21 cellular contexts compared by ENCODE assay signal in the genomic region with DNA sequence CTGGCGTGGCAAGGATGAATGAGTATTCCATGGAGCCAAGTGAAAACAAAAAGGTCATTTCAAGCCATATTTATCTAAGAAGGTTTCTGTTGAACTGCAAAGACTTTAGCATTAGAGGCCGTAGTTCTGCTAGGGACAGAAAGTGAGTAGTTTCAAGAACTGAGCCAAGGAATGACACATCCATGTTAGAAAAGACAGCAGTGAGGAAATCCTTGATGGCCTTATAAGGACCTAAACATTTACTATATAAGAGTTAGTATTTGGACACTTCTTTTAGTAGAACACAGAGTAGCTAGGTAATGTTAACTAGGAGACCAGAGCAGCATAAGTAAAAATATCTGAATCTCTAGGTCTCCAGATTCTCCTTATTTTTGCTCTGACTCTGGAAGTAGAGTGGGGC.
"Had no signal": no experiment of that assay in that cellular context is flagged by ENCODE, and none has a peak within 500 bp of the region (broad histone marks: within the 10 kb centered on the region; RNA-seq: fewer than 3 reads in every experiment).

No MANE protein-coding gene starts in this region.

- ATAC-seq: activated naive CD4-positive, alpha-beta T cell treated with anti-CD3 and anti-CD28 coated beads, Interleukin-2, amount 50 U/mL, for 72 hours; activated T-helper 17 cell treated with anti-CD3 and anti-CD28 coated beads, Interleukin-2, amount 50 U/mL, for 72 hours; gastrocnemius medialis; natural killer cell treated with Interleukin-12 subunit alpha and Interleukin-12 subunit beta and Interleukin-15 and Interleukin-18, amount 100 ng/mL, for 72 hours; SK-N-SH treated with all-trans-retinoic acid at 6 μM for 48 hours; stimulated activated naive CD8-positive, alpha-beta T cell treated with anti-CD3 and anti-CD28 coated beads, Interleukin-15, Interleukin-2, amounts not matched to agents 100 U/mL and 50 U/mL, for 24 hours; T-cell had no signal

- H3K27me3 Mint-ChIP-seq: activated T-cell treated with anti-CD3 and anti-CD28 coated beads, Interleukin-2, amount 50 U/mL, for 24 hours; activated T-helper 17 cell treated with anti-CD3 and anti-CD28 coated beads, Interleukin-2, amount 50 U/mL, for 72 hours; dendritic cell treated with granulocyte-macrophage colony-stimulating factor and Interleukin-4, amounts not matched to agents 40 ng/mL and 50 ng/mL, for 4 days; natural killer cell treated with Interleukin-12 subunit alpha and Interleukin-12 subunit beta and Interleukin-15 and Interleukin-18, amount 100 ng/mL, for 72 hours; T-cell had no signal

- H3K27ac Mint-ChIP-seq: activated naive CD4-positive, alpha-beta T cell treated with anti-CD3 and anti-CD28 coated beads, Interleukin-2, amount 50 U/mL, for 72 hours; activated T-cell treated with anti-CD3 and anti-CD28 coated beads, Interleukin-2, amount 50 U/mL, for 24 hours; activated T-helper 17 cell treated with anti-CD3 and anti-CD28 coated beads, Interleukin-2, amount 50 U/mL, for 72 hours; dendritic cell treated with granulocyte-macrophage colony-stimulating factor and Interleukin-4, amounts not matched to agents 40 ng/mL and 50 ng/mL, for 4 days; memory B cell; natural killer cell treated with Interleukin-12 subunit alpha and Interleukin-12 subunit beta and Interleukin-15 and Interleukin-18, amount 100 ng/mL, for 72 hours; T-cell had no signal

- H3K9me3 ChIP-seq: adrenal gland, gastrocnemius medialis, neutrophil, ovary, prostate gland, tibial nerve had no signal

- H3K36me3 Mint-ChIP-seq: activated naive CD4-positive, alpha-beta T cell treated with anti-CD3 and anti-CD28 coated beads, Interleukin-2, amount 50 U/mL, for 72 hours; memory B cell; natural killer cell treated with Interleukin-12 subunit alpha and Interleukin-12 subunit beta and Interleukin-15 and Interleukin-18, amount 100 ng/mL, for 72 hours; T-cell had no signal

- H3K4me3 ChIP-seq: adrenal gland, gastrocnemius medialis, ovary, prostate gland, spleen, tibial nerve had no signal

- H3K4me3 Mint-ChIP-seq: activated T-cell treated with anti-CD3 and anti-CD28 coated beads, Interleukin-2, amount 50 U/mL, for 24 hours; activated T-helper 17 cell treated with anti-CD3 and anti-CD28 coated beads, Interleukin-2, amount 50 U/mL, for 72 hours; dendritic cell treated with granulocyte-macrophage colony-stimulating factor and Interleukin-4, amounts not matched to agents 40 ng/mL and 50 ng/mL, for 4 days; memory B cell; natural killer cell treated with Interleukin-12 subunit alpha and Interleukin-12 subunit beta and Interleukin-15 and Interleukin-18, amount 100 ng/mL, for 72 hours; T-cell had no signal

- H3K27me3 ChIP-seq: adrenal gland, gastrocnemius medialis, neutrophil, ovary, spleen, tibial nerve had no signal

- H3K9me3 Mint-ChIP-seq: activated T-cell treated with anti-CD3 and anti-CD28 coated beads, Interleukin-2, amount 50 U/mL, for 24 hours; dendritic cell treated with granulocyte-macrophage colony-stimulating factor and Interleukin-4, amounts not matched to agents 40 ng/mL and 50 ng/mL, for 4 days; memory B cell had no signal

- DNase-seq: activated CD4-positive, alpha-beta T cell treated with anti-CD3 and anti-CD28 coated beads for 1 hour; activated CD4-positive, alpha-beta T cell treated with anti-CD3 and anti-CD28 coated beads, Interleukin-2, amount 50 U/mL, for 1 hour; activated T-cell treated with anti-CD3 and anti-CD28 coated beads, Interleukin-2, amount 50 U/mL, for 24 hours; adrenal gland; effector CD4-positive, alpha-beta T cell; gastrocnemius medialis; hippocampal formation; ovary; spleen; stimulated activated CD4-positive, alpha-beta T cell treated with anti-CD3 and anti-CD28 coated beads, Interleukin-4, amount 100 ng/mL, for 1 hour; stimulated activated naive CD8-positive, alpha-beta T cell treated with anti-CD3 and anti-CD28 coated beads, Interleukin-15, Interleukin-2, amounts not matched to agents 100 U/mL and 50 U/mL, for 24 hours; T-cell had no signal

- H3K36me3 ChIP-seq: adrenal gland, gastrocnemius medialis, neutrophil, ovary, prostate gland, spleen, tibial nerve had no signal

- H3K27ac ChIP-seq: adrenal gland, gastrocnemius medialis, neutrophil, ovary, prostate gland, spleen, tibial nerve had no signal

- H3K4me1 Mint-ChIP-seq: activated T-helper 17 cell treated with anti-CD3 and anti-CD28 coated beads, Interleukin-2, amount 50 U/mL, for 72 hours; T-cell had no signal

- H3K4me1 ChIP-seq: adrenal gland, prostate gland, spleen had no signal
